ENCODE assay signal across 36 cellular contexts in genomic region chr11:130761560-130762220, GRCh38.
DNase-seq lines count a peak whose midpoint lies in the region; ATAC-seq, FAIRE-seq and TF ChIP-seq lines count a peak whose summit lies in the region.
"Had no signal": no experiment of that assay in that cellular context is flagged by ENCODE, and none has a peak within 500 bp of the region (broad histone marks: within the 10 kb centered on the region; RNA-seq: fewer than 3 reads in every experiment).

No MANE protein-coding gene starts in this region.

- H2BK15ac ChIP-seq in IMR-90 (ENCODE audit: low read depth, low read length) = no peak overlapping the region
- no peak overlapping the region for H2BK15ac ChIP-seq in H1 (ENCODE audit: low read length)

- TF ChIP-seq POLR2A in IMR-90 (IDR thresholded peaks at IDR 0.05; ENCODE audit: low read depth, low read length) (no peak), H1 (IDR thresholded peaks at IDR 0.05; ENCODE audit: control extremely low read depth in 1 of 2, low read depth in 2 of 2, low read length in 2 of 2) (no peak)

- H2AK5ac ChIP-seq in IMR-90 (ENCODE audit: low read depth, low read length) (no peak overlapping the region), H1 (ENCODE audit: low read depth, low read length) (0 out of 2 replicates have a peak overlapping the region, but pooled peaks have one; percentile 14)

- DNase-seq in EH (ENCODE audit: low read depth) (peak; percentile 23), IMR-90 (no peak), H1 (ENCODE audit: low read depth in 1 of 2, low spot score in 2 of 2) (no peak), osteoblast (ENCODE audit: insufficient read length, low spot score, missing footprints) (peak; percentile 53), aorta (no peak), SKM-1 treated with dmso at 0.1 percent for 144 hours (lab: John Stamatoyannopoulos, UW; ENCODE audit: unreplicated experiment) (no peak)
- DNase-seq in activated T-cell treated with anti-CD3 and anti-CD28 coated beads, Interleukin-2, amount 50 U/mL, for 1 hour = no peak
- no peak for DNase-seq in natural killer cell treated with Interleukin-12 subunit alpha and Interleukin-12 subunit beta and Interleukin-15 and Interleukin-18, amount 100 ng/mL, for 72 hours (ENCODE audit: low spot score)
- DNase-seq: ACHN; activated CD4-positive, alpha-beta T cell treated with anti-CD3 and anti-CD28 coated beads, Interleukin-2, amount 10 ng/mL, durations not matched to agents 7 days and 5 days; activated effector memory CD4-positive, alpha-beta T cell treated with anti-CD3 and anti-CD28 coated beads, Interleukin-2, amount 50 U/mL, for 16 hours; activated naive CD8-positive, alpha-beta T cell treated with anti-CD3 and anti-CD28 coated beads, Interleukin-2, amount 10 ng/mL, durations not matched to agents 7 days and 5 days; activated T-cell treated with anti-CD3 and anti-CD28 coated beads, Interleukin-2, amount 50 U/mL, for 24 hours; BE2C; cortex of kidney; DMS153; effector memory CD4-positive, alpha-beta T cell; GM23248; MM.1S; NCI-H2227 treated with DMSO at 0.1 percent for 48 hours; NCI-H526 treated with DMSO at 0.1 percent for 48 hours; Peyer's patch; right lobe of liver; SHP77 treated with DMSO at 0.1 percent for 48 hours; stimulated activated CD4-positive, alpha-beta T cell treated with anti-CD3 and anti-CD28 coated beads, Interleukin-2, amount 100 ng/mL, for 48 hours; stimulated activated naive CD8-positive, alpha-beta T cell treated with anti-CD3 and anti-CD28 coated beads, Interleukin-15, amount 100 ng/mL, for 72 hours; SW 1271; T-helper 9 cell; WERI-Rb-1 had no signal

- no peaks in the 10 kb centered on the region for H3K9me3 Mint-ChIP-seq in natural killer cell treated with Interleukin-12 subunit alpha and Interleukin-12 subunit beta and Interleukin-15 and Interleukin-18, amount 100 ng/mL, for 72 hours
- H3K9me3 Mint-ChIP-seq: activated CD4-positive, alpha-beta T cell treated with anti-CD3 and anti-CD28 coated beads, Interleukin-2, amount 10 ng/mL, durations not matched to agents 7 days and 5 days; activated naive CD8-positive, alpha-beta T cell treated with anti-CD3 and anti-CD28 coated beads, Interleukin-2, amount 10 ng/mL, durations not matched to agents 7 days and 5 days; activated T-cell treated with anti-CD3 and anti-CD28 coated beads, Interleukin-2, amount 50 U/mL, for 24 hours; mesothelial cell of epicardium; stimulated activated naive CD8-positive, alpha-beta T cell treated with anti-CD3 and anti-CD28 coated beads, Interleukin-15, amount 100 ng/mL, for 72 hours had no signal

- no peak overlapping the region for H3K4me3 ChIP-seq in IMR-90 (ENCODE audit: insufficient read depth, low read depth, low read length)
- H3K4me3 ChIP-seq in H1 (ENCODE audit: extremely low read depth in 1 of 4, insufficient read depth in 2 of 4, low read depth in 3 of 4, low read length in 4 of 4) = no peak overlapping the region
- H3K4me3 ChIP-seq in osteoblast (ENCODE audit: insufficient read depth, low read length) = no peak overlapping the region
- no peak overlapping the region for H3K4me3 ChIP-seq in aorta (ENCODE audit: low read length in 2 of 2)
- H3K4me3 ChIP-seq: ascending aorta, GM23248, Peyer's patch, prostate gland, right lobe of liver, vagina had no signal

- H3K9ac ChIP-seq in IMR-90 (ENCODE audit: low read depth, low read length) = no peak overlapping the region
- no peak overlapping the region for H3K9ac ChIP-seq in H1 (replicated peaks in 1 of 4; ENCODE audit: extremely low read depth in 1 of 4, low read depth in 3 of 4, low read length in 3 of 4)
- H3K9ac ChIP-seq: GM23248, KMS-11 had no signal

- peaks cover 11 to 12% of the 10 kb centered on the region in 2 donors for H3K4me1 Mint-ChIP-seq in natural killer cell treated with Interleukin-12 subunit alpha and Interleukin-12 subunit beta and Interleukin-15 and Interleukin-18, amount 100 ng/mL, for 72 hours (ENCODE audit: low read depth in 2 of 2)

- no peaks in the 10 kb centered on the region for H3K36me3 Mint-ChIP-seq in natural killer cell treated with Interleukin-12 subunit alpha and Interleukin-12 subunit beta and Interleukin-15 and Interleukin-18, amount 100 ng/mL, for 72 hours
- H3K36me3 Mint-ChIP-seq: activated naive CD8-positive, alpha-beta T cell treated with anti-CD3 and anti-CD28 coated beads, Interleukin-2, amount 10 ng/mL, durations not matched to agents 7 days and 5 days; mesothelial cell of epicardium had no signal

- in situ Hi-C loops in IMR-90 (cut with MboI; ENCODE audit: low sequenced_read_pairs) = no loop called here

- H3K79me1 ChIP-seq in IMR-90 (ENCODE audit: low read depth in 1 of 2, low read length in 2 of 2) (no peaks in the 10 kb centered on the region), H1 (ENCODE audit: low read depth, low read length) (no peaks in the 10 kb centered on the region)

- H3K27ac ChIP-seq in IMR-90 (ENCODE audit: insufficient read depth, low read length) (no peak overlapping the region), H1 (ENCODE audit: low read depth, low read length) (no peak overlapping the region), osteoblast (ENCODE audit: low read depth, low read length) (no peak overlapping the region), aorta (ENCODE audit: low read depth in 1 of 2, low read length in 2 of 2) (no peak overlapping the region)
- H3K27ac ChIP-seq: ascending aorta, GM23248, KMS-11, Peyer's patch, prostate gland, right lobe of liver, vagina, WERI-Rb-1 had no signal

- no CpG with 5 or more reads among the region's 3 CpGs for WGBS in IMR-90 (ENCODE audit: extremely low coverage in 2 of 2, insufficient read length in 1 of 2), 2 experiments
- 77% methylated on average over 3 of the region's 3 CpGs; no CpG with 5 or more reads in 1 of the 2 experiments for WGBS in H1 (ENCODE audit: extremely low coverage in 1 of 2, insufficient coverage in 1 of 2, insufficient read length in 1 of 2, insufficient replicate concordance in 2 of 2, low coverage in 1 of 2, low lambda C conversion rate in 2 of 2, missing lambda C conversion rate in 1 of 2), 2 experiments
- WGBS in aorta, 2 donors = 81 to 85% methylated on average over 3 of the region's 3 CpGs

- no peak overlapping the region for H3K27ac Mint-ChIP-seq in natural killer cell treated with Interleukin-12 subunit alpha and Interleukin-12 subunit beta and Interleukin-15 and Interleukin-18, amount 100 ng/mL, for 72 hours
- H3K27ac Mint-ChIP-seq: activated CD4-positive, alpha-beta T cell treated with anti-CD3 and anti-CD28 coated beads, Interleukin-2, amount 10 ng/mL, durations not matched to agents 7 days and 5 days; activated naive CD8-positive, alpha-beta T cell treated with anti-CD3 and anti-CD28 coated beads, Interleukin-2, amount 10 ng/mL, durations not matched to agents 7 days and 5 days; activated T-cell treated with anti-CD3 and anti-CD28 coated beads, Interleukin-2, amount 50 U/mL, for 24 hours; mesothelial cell of epicardium; stimulated activated naive CD8-positive, alpha-beta T cell treated with anti-CD3 and anti-CD28 coated beads, Interleukin-15, amount 100 ng/mL, for 72 hours had no signal

- no peak overlapping the region for H2AK9ac ChIP-seq in IMR-90 (replicated peaks; ENCODE audit: low read depth, low read length, poor library complexity)

- no peak overlapping the region for H4K8ac ChIP-seq in IMR-90 (ENCODE audit: low read depth in 2 of 2, low read length in 2 of 2)
- H4K8ac ChIP-seq in H1 (ENCODE audit: extremely low read depth, insufficient read depth, low read length) = no peak overlapping the region

- POLR2A ChIA-PET in IMR-90 (lab: Charles Lee; ENCODE audit: unreplicated experiment) = no interaction called here
- POLR2A ChIA-PET in H1 (lab: Charles Lee; ENCODE audit: partially characterized antibody) = interaction anchor here (1.4 to 1.8 kb wide), 3 partner anchors 8 to 20 kb away, joined by 4 read pairs; no protein-coding TSS in a partner anchor

- CTCF ChIA-PET in IMR-90 (lab: Yijun Ruan, JAX) (no interaction called here), H1 (lab: Charles Lee; ENCODE audit: partially characterized antibody) (interaction anchor here (1.1 to 1.5 kb wide), 4 partner anchors 9 to 311 kb away, joined by 3 to 5 read pairs (median 4); no protein-coding TSS in a partner anchor)

- peaks cover 2% of the 10 kb centered on the region; the same call in 1 of the 2 replicates for H3K23me2 ChIP-seq in H1 (ENCODE audit: low read depth, low read length)

- H2BK12ac ChIP-seq in H1 (ENCODE audit: low read depth, low read length) = peak overlapping the region; percentile 51

- H3K23ac ChIP-seq in IMR-90 (ENCODE audit: low read depth, low read length) (no peak overlapping the region), H1 (ENCODE audit: insufficient read length) (no peak overlapping the region)

- H3K4me3 Mint-ChIP-seq in natural killer cell treated with Interleukin-12 subunit alpha and Interleukin-12 subunit beta and Interleukin-15 and Interleukin-18, amount 100 ng/mL, for 72 hours = no peak overlapping the region
- H3K4me3 Mint-ChIP-seq: activated CD4-positive, alpha-beta T cell treated with anti-CD3 and anti-CD28 coated beads, Interleukin-2, amount 10 ng/mL, durations not matched to agents 7 days and 5 days; activated naive CD8-positive, alpha-beta T cell treated with anti-CD3 and anti-CD28 coated beads, Interleukin-2, amount 10 ng/mL, durations not matched to agents 7 days and 5 days; activated T-cell treated with anti-CD3 and anti-CD28 coated beads, Interleukin-2, amount 50 U/mL, for 24 hours; mesothelial cell of epicardium; stimulated activated naive CD8-positive, alpha-beta T cell treated with anti-CD3 and anti-CD28 coated beads, Interleukin-15, amount 100 ng/mL, for 72 hours had no signal

- H2BK120ac ChIP-seq in IMR-90 (ENCODE audit: low read depth, low read length) (no peak overlapping the region), H1 (replicated peaks; ENCODE audit: low read depth, low read length) (peak overlapping the region; percentile 16)

- no peaks in the 10 kb centered on the region for H3K36me3 ChIP-seq in IMR-90 (ENCODE audit: control insufficient read depth, insufficient read depth, low read length)
- no peaks in the 10 kb centered on the region for H3K36me3 ChIP-seq in H1 (ENCODE audit: control insufficient read depth in 2 of 4, insufficient read depth in 4 of 4, low read length in 3 of 4)
- no peaks in the 10 kb centered on the region for H3K36me3 ChIP-seq in osteoblast (ENCODE audit: insufficient read depth, low read length)
- H3K36me3 ChIP-seq in aorta (ENCODE audit: control insufficient read depth in 1 of 2, insufficient read depth in 2 of 2, low read length in 1 of 2) = no peaks in the 10 kb centered on the region
- H3K36me3 ChIP-seq: ascending aorta, BE2C, Peyer's patch, prostate gland, right lobe of liver, vagina, WERI-Rb-1 had no signal

- no TSS peak for BruUV-seq in IMR-90 (replicated peaks; lab: Mats Ljungman, UMichigan)

- peaks cover 14% of the 10 kb centered on the region in 2 donors for H3K27me3 Mint-ChIP-seq in natural killer cell treated with Interleukin-12 subunit alpha and Interleukin-12 subunit beta and Interleukin-15 and Interleukin-18, amount 100 ng/mL, for 72 hours
- H3K27me3 Mint-ChIP-seq: activated T-cell treated with anti-CD3 and anti-CD28 coated beads, Interleukin-2, amount 50 U/mL, for 24 hours had no signal

- TF ChIP-seq RAD21 in IMR-90 (IDR thresholded peaks at IDR 0.05; ENCODE audit: low read length) (no peak), H1 (IDR thresholded peaks at IDR 0.05 in 1 of 2, conservative IDR thresholded peaks at IDR 0.05 in 1 of 2; ENCODE audit: low read depth in 2 of 2, low read length in 2 of 2) (no peak)

- H3K4me1 ChIP-seq in IMR-90 (ENCODE audit: control insufficient read depth, insufficient read depth, low read length) = peaks cover 8% of the 10 kb centered on the region; the same call in 1 of the 2 replicates
- H3K4me1 ChIP-seq in H1 (replicated peaks in 1 of 4; ENCODE audit: control insufficient read depth in 3 of 4, insufficient read depth in 4 of 4, low read length in 3 of 4) = peaks cover 7 to 17% (median 13%) of the 10 kb centered on the region in 4 experiments; a peak in 6 of 7 replicates
- peaks cover 15% of the 10 kb centered on the region for H3K4me1 ChIP-seq in osteoblast (ENCODE audit: insufficient read depth, low read length)
- no peaks in the 10 kb centered on the region for H3K4me1 ChIP-seq in aorta (ENCODE audit: control insufficient read depth in 1 of 2, insufficient read depth in 2 of 2, low read length in 2 of 2)
- H3K4me1 ChIP-seq: ascending aorta, BE2C, Peyer's patch, prostate gland, right lobe of liver, vagina had no signal

- H3K4ac ChIP-seq in IMR-90 (ENCODE audit: low read depth, low read length) (no peak overlapping the region), H1 (replicated peaks; ENCODE audit: insufficient read length, low read depth, low read length) (no peak overlapping the region)

- TF ChIP-seq CTCF in IMR-90 (conservative IDR thresholded peaks at IDR 0.05; ENCODE audit: low read depth, low read length) (no peak), H1 (IDR thresholded peaks at IDR 0.05; ENCODE audit: control extremely low read depth in 1 of 3, insufficient read depth in 1 of 3, low read depth in 1 of 3, low read length in 3 of 3) (no peak), osteoblast (IDR thresholded peaks at IDR 0.05; ENCODE audit: extremely low read depth, low read depth, low read length) (no peak)

- H3K4me2 ChIP-seq in IMR-90 (ENCODE audit: low read depth, low read length) (no peak overlapping the region), H1 (ENCODE audit: insufficient read depth in 1 of 2, low read depth in 2 of 2, low read length in 2 of 2) (peak overlapping the region in 1 of 2 experiments; percentile 61; a peak in 1 of 4 replicates), osteoblast (ENCODE audit: insufficient read depth, low read length) (no peak overlapping the region)
- H3K4me2 ChIP-seq: KMS-11 had no signal

- H2BK20ac ChIP-seq in IMR-90 (ENCODE audit: low read depth, low read length) (no peak overlapping the region; the same call in 1 of the 2 replicates), H1 (ENCODE audit: low read length) (peak overlapping the region; percentile 91; the same call in 1 of the 2 replicates)

- intact Hi-C loops in IMR-90 (cut with micrococcal nuclease) (no loop called here), aorta (cut with DNase I) (no loop called here)

- dilution Hi-C loops in IMR-90 (cut with HindIII; ENCODE audit: low sequenced_read_pairs, unreplicated experiment) = no loop called here

- H3K27me3 ChIP-seq in IMR-90 (ENCODE audit: control insufficient read depth, insufficient read depth, low read length) (peaks cover 11% of the 10 kb centered on the region), H1 (replicated peaks in 1 of 4; ENCODE audit: control insufficient read depth in 3 of 4, extremely low read depth in 1 of 4, insufficient read depth in 3 of 4, low read length in 3 of 4) (no peaks in the 10 kb centered on the region; a peak in 1 of 7 replicates), osteoblast (ENCODE audit: insufficient read depth, low read length) (peaks cover 58% of the 10 kb centered on the region), aorta (ENCODE audit: control insufficient read depth in 1 of 2, insufficient read depth in 2 of 2, low read length in 1 of 2) (no peaks in the 10 kb centered on the region)
- H3K27me3 ChIP-seq: ascending aorta, Peyer's patch, right lobe of liver, vagina had no signal

- H2BK5ac ChIP-seq in IMR-90 (ENCODE audit: low read depth, low read length, poor library complexity, severe bottlenecking) (no peak overlapping the region), H1 (ENCODE audit: low read depth, low read length) (peak overlapping the region; percentile 97; the same call in 1 of the 2 replicates)

- H3K18ac ChIP-seq in IMR-90 (ENCODE audit: low read depth, low read length) (no peak overlapping the region), H1 (ENCODE audit: extremely low read depth, low read length) (no peak overlapping the region; the same call in 1 of the 2 replicates)

- no peak for ATAC-seq in IMR-90 (ENCODE audit: low read depth)
- no peak for ATAC-seq in aorta (ENCODE audit: low FRiP score)
- no peak for ATAC-seq in natural killer cell treated with Interleukin-12 subunit alpha and Interleukin-12 subunit beta and Interleukin-15 and Interleukin-18, amount 100 ng/mL, for 72 hours
- ATAC-seq: right lobe of liver; stimulated activated naive CD8-positive, alpha-beta T cell treated with anti-CD3 and anti-CD28 coated beads, Interleukin-15, amount 100 ng/mL, for 72 hours had no signal

- TF ChIP-seq EP300 in H1 (IDR thresholded peaks at IDR 0.05; ENCODE audit: borderline replicate concordance in 1 of 2, low read depth in 2 of 2, low read length in 2 of 2) = no peak

- no peaks in the 10 kb centered on the region for H3K79me2 ChIP-seq in H1 (ENCODE audit: control insufficient read depth in 1 of 2, insufficient read depth in 2 of 2, low read length in 2 of 2)
- no peaks in the 10 kb centered on the region for H3K79me2 ChIP-seq in osteoblast (ENCODE audit: insufficient read depth, low read length)

- no peaks in the 10 kb centered on the region for H4K20me1 ChIP-seq in IMR-90 (ENCODE audit: insufficient read depth, low read length)
- no peaks in the 10 kb centered on the region for H4K20me1 ChIP-seq in H1 (replicated peaks in 1 of 2; ENCODE audit: control insufficient read depth in 1 of 2, insufficient read depth in 2 of 2, low read length in 2 of 2)
- no peaks in the 10 kb centered on the region for H4K20me1 ChIP-seq in osteoblast (ENCODE audit: insufficient read depth, low read length)

- no peak overlapping the region; the same call in 1 of the 2 replicates for H4K91ac ChIP-seq in IMR-90 (ENCODE audit: insufficient read depth, low read depth, low read length)
- peak overlapping the region; percentile 7 for H4K91ac ChIP-seq in H1 (replicated peaks; ENCODE audit: insufficient read length, low read length)

- H2AFZ ChIP-seq in IMR-90 (replicated peaks; ENCODE audit: low read length, poor library complexity) (no peak overlapping the region), H1 (ENCODE audit: low read length) (no peak overlapping the region), osteoblast (ENCODE audit: low read length) (no peak overlapping the region)
- H2AFZ ChIP-seq: GM23248 had no signal

- H3K14ac ChIP-seq in IMR-90 (replicated peaks; ENCODE audit: low read depth, low read length) = no peak overlapping the region
- H3K14ac ChIP-seq in H1 (ENCODE audit: insufficient read length) = no peak overlapping the region

- H3K9me3 ChIP-seq in IMR-90 (ENCODE audit: control insufficient read depth, insufficient read depth, low read length) (no peaks in the 10 kb centered on the region), H1 (ENCODE audit: insufficient read depth in 2 of 2, low read depth in 1 of 2, low read length in 1 of 2) (no peaks in the 10 kb centered on the region), osteoblast (ENCODE audit: low read depth, low read length) (no peaks in the 10 kb centered on the region), aorta (ENCODE audit: control insufficient read depth, low read length) (no peaks in the 10 kb centered on the region)
- H3K9me3 ChIP-seq: ascending aorta, BE2C, Peyer's patch, prostate gland, right lobe of liver, vagina had no signal

- H3K9me1 ChIP-seq in IMR-90 (ENCODE audit: insufficient read depth, low read length) = no peaks in the 10 kb centered on the region

- peak; percentile 58 for FAIRE-seq in H1 (lab: Jason Lieb, UNC)
- FAIRE-seq: G401.6, keratinocyte had no signal

- H3K56ac ChIP-seq in IMR-90 (ENCODE audit: extremely low read depth, insufficient read depth, low read length) = no peak overlapping the region
- no peak overlapping the region for H3K56ac ChIP-seq in H1 (replicated peaks; ENCODE audit: insufficient read length, low read depth, low read length)

- no peak overlapping the region for H4K5ac ChIP-seq in IMR-90 (ENCODE audit: low read depth, low read length)
- H4K5ac ChIP-seq in H1 (ENCODE audit: insufficient read length, low read depth, low read length) = no peak overlapping the region

Comparison
In these comparisons a context has a peak if more than half of its experiments do, and no peak if none do; other contexts are left out.
1. DNase-seq: peak in EH (single experiment) and osteoblast (single experiment); none in IMR-90 (single experiment), H1 (0 of 2), activated T-cell treated with anti-CD3 and anti-CD28 coated beads, Interleukin-2, amount 50 U/mL, for 1 hour (single experiment), aorta (0 of 2), SKM-1 treated with dmso at 0.1 percent for 144 hours (single experiment) and natural killer cell treated with Interleukin-12 subunit alpha and Interleukin-12 subunit beta and Interleukin-15 and Interleukin-18, amount 100 ng/mL, for 72 hours (single experiment).